In genomic region chr9:106400950-106401349, GRCh38 we compare ENCODE assay signal across 1 cellular context.
TF ChIP-seq lines count a peak whose summit lies in the region.

No MANE protein-coding gene starts in this region.

TF ChIP-seq in HepG2, 621 proteins besides CTCF, POLR2A, EP300 and RAD21 (continued from another document and continues in another):
- TF ChIP-seq CREM (IDR thresholded peaks at IDR 0.05) (0 out of 2 replicates have a peak, but pooled peaks have one; percentile 23), CREM (CRISPR knock-in tag; IDR thresholded peaks at IDR 0.05) (no peak), TFDP2 (CRISPR knock-in tag; IDR thresholded peaks at IDR 0.05) (no peak), ERF (CRISPR knock-in tag; IDR thresholded peaks at IDR 0.05) (no peak), AHDC1 (CRISPR knock-in tag; IDR thresholded peaks at IDR 0.05; ENCODE audit: borderline replicate concordance) (peak; percentile 49; the same call in 1 of the 2 replicates), PITX1 (CRISPR knock-in tag; IDR thresholded peaks at IDR 0.05) (no peak), SIX4 (CRISPR knock-in tag; IDR thresholded peaks at IDR 0.05) (peak; percentile 63; the same call in 1 of the 2 replicates), FOXA3 (CRISPR knock-in tag; IDR thresholded peaks at IDR 0.05) (peak; percentile 9; the same call in 1 of the 2 replicates), ZGPAT (CRISPR knock-in tag; IDR thresholded peaks at IDR 0.05) (0 out of 2 replicates have a peak, but pooled peaks have one; percentile 21), AKNA (CRISPR knock-in tag; IDR thresholded peaks at IDR 0.05; ENCODE audit: borderline replicate concordance) (no peak), TOE1 (CRISPR knock-in tag; IDR thresholded peaks at IDR 0.05) (no peak), PTBP1 (IDR thresholded peaks at IDR 0.05; ENCODE audit: low read depth, low read length, poor library complexity, severe bottlenecking) (no peak), SOX5 (CRISPR knock-in tag; IDR thresholded peaks at IDR 0.05; ENCODE audit: borderline replicate concordance) (peak; percentile 40; the same call in 1 of the 2 replicates), PHF5A (CRISPR knock-in tag; IDR thresholded peaks at IDR 0.05; ENCODE audit: low read depth, unreplicated experiment) (no peak), ZMYM4 (CRISPR knock-in tag; IDR thresholded peaks at IDR 0.05) (peak; percentile 72; the same call in 1 of the 2 replicates), SAP130 (CRISPR knock-in tag; IDR thresholded peaks at IDR 0.05; ENCODE audit: low read depth) (0 out of 2 replicates have a peak, but pooled peaks have one; percentile 23), ATF7 (IDR thresholded peaks at IDR 0.05) (no peak), ATF7 (CRISPR knock-in tag; IDR thresholded peaks at IDR 0.05) (no peak), HOXA3 (CRISPR knock-in tag; IDR thresholded peaks at IDR 0.05) (peak; percentile 21; the same call in 1 of the 2 replicates), HMG20B (CRISPR knock-in tag; conservative IDR thresholded peaks at IDR 0.05) (no peak)
- TF ChIP-seq, protein P1, sequence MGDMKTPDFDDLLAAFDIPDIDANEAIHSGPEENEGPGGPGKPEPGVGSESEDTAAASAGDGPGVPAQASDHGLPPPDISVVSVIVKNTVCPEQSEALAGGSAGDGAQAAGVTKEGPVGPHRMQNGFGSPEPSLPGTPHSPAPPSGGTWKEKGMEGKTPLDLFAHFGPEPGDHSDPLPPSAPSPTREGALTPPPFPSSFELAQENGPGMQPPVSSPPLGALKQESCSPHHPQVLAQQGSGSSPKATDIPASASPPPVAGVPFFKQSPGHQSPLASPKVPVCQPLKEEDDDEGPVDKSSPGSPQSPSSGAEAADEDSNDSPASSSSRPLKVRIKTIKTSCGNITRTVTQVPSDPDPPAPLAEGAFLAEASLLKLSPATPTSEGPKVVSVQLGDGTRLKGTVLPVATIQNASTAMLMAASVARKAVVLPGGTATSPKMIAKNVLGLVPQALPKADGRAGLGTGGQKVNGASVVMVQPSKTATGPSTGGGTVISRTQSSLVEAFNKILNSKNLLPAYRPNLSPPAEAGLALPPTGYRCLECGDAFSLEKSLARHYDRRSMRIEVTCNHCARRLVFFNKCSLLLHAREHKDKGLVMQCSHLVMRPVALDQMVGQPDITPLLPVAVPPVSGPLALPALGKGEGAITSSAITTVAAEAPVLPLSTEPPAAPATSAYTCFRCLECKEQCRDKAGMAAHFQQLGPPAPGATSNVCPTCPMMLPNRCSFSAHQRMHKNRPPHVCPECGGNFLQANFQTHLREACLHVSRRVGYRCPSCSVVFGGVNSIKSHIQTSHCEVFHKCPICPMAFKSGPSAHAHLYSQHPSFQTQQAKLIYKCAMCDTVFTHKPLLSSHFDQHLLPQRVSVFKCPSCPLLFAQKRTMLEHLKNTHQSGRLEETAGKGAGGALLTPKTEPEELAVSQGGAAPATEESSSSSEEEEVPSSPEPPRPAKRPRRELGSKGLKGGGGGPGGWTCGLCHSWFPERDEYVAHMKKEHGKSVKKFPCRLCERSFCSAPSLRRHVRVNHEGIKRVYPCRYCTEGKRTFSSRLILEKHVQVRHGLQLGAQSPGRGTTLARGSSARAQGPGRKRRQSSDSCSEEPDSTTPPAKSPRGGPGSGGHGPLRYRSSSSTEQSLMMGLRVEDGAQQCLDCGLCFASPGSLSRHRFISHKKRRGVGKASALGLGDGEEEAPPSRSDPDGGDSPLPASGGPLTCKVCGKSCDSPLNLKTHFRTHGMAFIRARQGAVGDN (CRISPR knock-in tag; IDR thresholded peaks at IDR 0.05): no peak
- TF ChIP-seq, protein P2, sequence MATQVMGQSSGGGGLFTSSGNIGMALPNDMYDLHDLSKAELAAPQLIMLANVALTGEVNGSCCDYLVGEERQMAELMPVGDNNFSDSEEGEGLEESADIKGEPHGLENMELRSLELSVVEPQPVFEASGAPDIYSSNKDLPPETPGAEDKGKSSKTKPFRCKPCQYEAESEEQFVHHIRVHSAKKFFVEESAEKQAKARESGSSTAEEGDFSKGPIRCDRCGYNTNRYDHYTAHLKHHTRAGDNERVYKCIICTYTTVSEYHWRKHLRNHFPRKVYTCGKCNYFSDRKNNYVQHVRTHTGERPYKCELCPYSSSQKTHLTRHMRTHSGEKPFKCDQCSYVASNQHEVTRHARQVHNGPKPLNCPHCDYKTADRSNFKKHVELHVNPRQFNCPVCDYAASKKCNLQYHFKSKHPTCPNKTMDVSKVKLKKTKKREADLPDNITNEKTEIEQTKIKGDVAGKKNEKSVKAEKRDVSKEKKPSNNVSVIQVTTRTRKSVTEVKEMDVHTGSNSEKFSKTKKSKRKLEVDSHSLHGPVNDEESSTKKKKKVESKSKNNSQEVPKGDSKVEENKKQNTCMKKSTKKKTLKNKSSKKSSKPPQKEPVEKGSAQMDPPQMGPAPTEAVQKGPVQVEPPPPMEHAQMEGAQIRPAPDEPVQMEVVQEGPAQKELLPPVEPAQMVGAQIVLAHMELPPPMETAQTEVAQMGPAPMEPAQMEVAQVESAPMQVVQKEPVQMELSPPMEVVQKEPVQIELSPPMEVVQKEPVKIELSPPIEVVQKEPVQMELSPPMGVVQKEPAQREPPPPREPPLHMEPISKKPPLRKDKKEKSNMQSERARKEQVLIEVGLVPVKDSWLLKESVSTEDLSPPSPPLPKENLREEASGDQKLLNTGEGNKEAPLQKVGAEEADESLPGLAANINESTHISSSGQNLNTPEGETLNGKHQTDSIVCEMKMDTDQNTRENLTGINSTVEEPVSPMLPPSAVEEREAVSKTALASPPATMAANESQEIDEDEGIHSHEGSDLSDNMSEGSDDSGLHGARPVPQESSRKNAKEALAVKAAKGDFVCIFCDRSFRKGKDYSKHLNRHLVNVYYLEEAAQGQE (IDR thresholded peaks at IDR 0.05; ENCODE audit: borderline replicate concordance in 1 of 2, low read depth in 1 of 2, low read length in 2 of 2): peak; percentile 6 to 88
- TF ChIP-seq, protein P3, sequence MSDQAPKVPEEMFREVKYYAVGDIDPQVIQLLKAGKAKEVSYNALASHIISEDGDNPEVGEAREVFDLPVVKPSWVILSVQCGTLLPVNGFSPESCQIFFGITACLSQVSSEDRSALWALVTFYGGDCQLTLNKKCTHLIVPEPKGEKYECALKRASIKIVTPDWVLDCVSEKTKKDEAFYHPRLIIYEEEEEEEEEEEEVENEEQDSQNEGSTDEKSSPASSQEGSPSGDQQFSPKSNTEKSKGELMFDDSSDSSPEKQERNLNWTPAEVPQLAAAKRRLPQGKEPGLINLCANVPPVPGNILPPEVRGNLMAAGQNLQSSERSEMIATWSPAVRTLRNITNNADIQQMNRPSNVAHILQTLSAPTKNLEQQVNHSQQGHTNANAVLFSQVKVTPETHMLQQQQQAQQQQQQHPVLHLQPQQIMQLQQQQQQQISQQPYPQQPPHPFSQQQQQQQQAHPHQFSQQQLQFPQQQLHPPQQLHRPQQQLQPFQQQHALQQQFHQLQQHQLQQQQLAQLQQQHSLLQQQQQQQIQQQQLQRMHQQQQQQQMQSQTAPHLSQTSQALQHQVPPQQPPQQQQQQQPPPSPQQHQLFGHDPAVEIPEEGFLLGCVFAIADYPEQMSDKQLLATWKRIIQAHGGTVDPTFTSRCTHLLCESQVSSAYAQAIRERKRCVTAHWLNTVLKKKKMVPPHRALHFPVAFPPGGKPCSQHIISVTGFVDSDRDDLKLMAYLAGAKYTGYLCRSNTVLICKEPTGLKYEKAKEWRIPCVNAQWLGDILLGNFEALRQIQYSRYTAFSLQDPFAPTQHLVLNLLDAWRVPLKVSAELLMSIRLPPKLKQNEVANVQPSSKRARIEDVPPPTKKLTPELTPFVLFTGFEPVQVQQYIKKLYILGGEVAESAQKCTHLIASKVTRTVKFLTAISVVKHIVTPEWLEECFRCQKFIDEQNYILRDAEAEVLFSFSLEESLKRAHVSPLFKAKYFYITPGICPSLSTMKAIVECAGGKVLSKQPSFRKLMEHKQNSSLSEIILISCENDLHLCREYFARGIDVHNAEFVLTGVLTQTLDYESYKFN (CRISPR knock-in tag; conservative IDR thresholded peaks at IDR 0.05): peak; percentile 60
- TF ChIP-seq, protein P4, sequence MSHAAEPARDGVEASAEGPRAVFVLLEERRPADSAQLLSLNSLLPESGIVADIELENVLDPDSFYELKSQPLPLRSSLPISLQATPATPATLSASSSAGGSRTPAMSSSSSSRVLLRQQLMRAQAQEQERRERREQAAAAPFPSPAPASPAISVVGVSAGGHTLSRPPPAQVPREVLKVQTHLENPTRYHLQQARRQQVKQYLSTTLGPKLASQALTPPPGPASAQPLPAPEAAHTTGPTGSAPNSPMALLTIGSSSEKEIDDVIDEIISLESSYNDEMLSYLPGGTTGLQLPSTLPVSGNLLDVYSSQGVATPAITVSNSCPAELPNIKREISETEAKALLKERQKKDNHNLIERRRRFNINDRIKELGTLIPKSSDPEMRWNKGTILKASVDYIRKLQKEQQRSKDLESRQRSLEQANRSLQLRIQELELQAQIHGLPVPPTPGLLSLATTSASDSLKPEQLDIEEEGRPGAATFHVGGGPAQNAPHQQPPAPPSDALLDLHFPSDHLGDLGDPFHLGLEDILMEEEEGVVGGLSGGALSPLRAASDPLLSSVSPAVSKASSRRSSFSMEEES (CRISPR knock-in tag; IDR thresholded peaks at IDR 0.05): no peak
